Comparison of ENCODE assay signal across 8 cellular contexts in genomic region chr14:103512701-103513611, GRCh38. TPM values are rescaled to one million over a fixed set of nuclear protein-coding genes. Genes with fewer than 3 reads are reported as not detected.
DNase-seq lines count a peak whose midpoint lies in the region; ATAC-seq and TF ChIP-seq lines count a peak whose summit lies in the region.

No MANE protein-coding gene starts in this region.

- no peak overlapping the region for H3K4me3 ChIP-seq in BJ (ENCODE audit: low read depth, low read length)
- H3K4me3 ChIP-seq in lower lobe of right lung = no peak overlapping the region
- H3K4me3 ChIP-seq in tibial nerve = no peak overlapping the region

- H3K9me3 ChIP-seq in lower lobe of right lung = no peaks in the 10 kb centered on the region
- no peaks in the 10 kb centered on the region for H3K9me3 ChIP-seq in tibial nerve

- POLR2A ChIA-PET in BJ (lab: Charles Lee) = no interaction called here

- TF ChIP-seq EP300 in tibial nerve (IDR thresholded peaks at IDR 0.05) = peak in 1 of 2 donors; percentile 80

- H3K36me3 ChIP-seq in BJ (ENCODE audit: control insufficient read depth, insufficient read depth, low read length) = peaks cover 19% of the 10 kb centered on the region
- peaks cover 36% of the 10 kb centered on the region for H3K36me3 ChIP-seq in lower lobe of right lung
- peaks cover 0 to 38% (median 0%) of the 10 kb centered on the region in 3 donors for H3K36me3 ChIP-seq in tibial nerve

- peak; percentile 90 to 92 for ATAC-seq in lower lobe of right lung
- no peak for ATAC-seq in GM18873 (IDR thresholded peaks at IDR 0.05; ENCODE audit: low FRiP score, unreplicated experiment)

- CTCF ChIA-PET in BJ (lab: Yijun Ruan, JAX) = interaction anchor here (0.6 to 0.7 kb wide), 2 partner anchors 9 to 34 kb away, joined by 3 read pairs; no protein-coding TSS in a partner anchor

- H3K4me1 ChIP-seq in lower lobe of right lung = peaks cover 39% of the 10 kb centered on the region
- peaks cover 0 to 29% (median 16%) of the 10 kb centered on the region in 4 donors for H3K4me1 ChIP-seq in tibial nerve

- H3K27me3 ChIP-seq in BJ (ENCODE audit: control insufficient read depth, insufficient read depth, low read length) (no peaks in the 10 kb centered on the region), lower lobe of right lung (ENCODE audit: low read depth) (no peaks in the 10 kb centered on the region), tibial nerve (no peaks in the 10 kb centered on the region)

- no peak for TF ChIP-seq POLR2A in tibial nerve (IDR thresholded peaks at IDR 0.05)

- in situ Hi-C loops in ACHN (cut with HindIII; ENCODE audit: low pct_ligation_motif_present, low pct_unique_long_range_greater_than_20kb, low sequenced_read_pairs) = no loop called here

- H3K27ac ChIP-seq in caudate nucleus (ENCODE audit: low read depth, low read length) = peak overlapping the region; percentile 75
- peak overlapping the region; percentile 73 for H3K27ac ChIP-seq in lower lobe of right lung
- peak overlapping the region; percentile 44 to 78 (median 70) for H3K27ac ChIP-seq in tibial nerve

- WGBS in tibial nerve, 2 donors = 47 to 51% methylated on average over 23 to 25 of the region's 25 CpGs

- TF ChIP-seq CTCF in BJ (IDR thresholded peaks at IDR 0.05; ENCODE audit: insufficient read depth, low read depth, low read length) (peak; percentile 8; the same call in 1 of the 2 replicates), lower lobe of right lung (IDR thresholded peaks at IDR 0.05) (no peak), tibial nerve (IDR thresholded peaks at IDR 0.05) (no peak)

- intact Hi-C loops in lower lobe of right lung (cut with DNase I) = no loop called here

- DNase-seq in BJ (ENCODE audit: low read depth) = no peak
- DNase-seq in NCI-H1694 (lab: John Stamatoyannopoulos, UW) = peak; percentile 100
- peak in 48 of 61 donors; percentile 38 to 96 (median 81) for DNase-seq in caudate nucleus (lab: John Stamatoyannopoulos, UW)
- DNase-seq in lower lobe of right lung = peak; percentile 85
- no peak for DNase-seq in tibial nerve (ENCODE audit: low spot score in 2 of 2)
- no peak for DNase-seq in OCI-M2 (lab: John Stamatoyannopoulos, UW; ENCODE audit: unreplicated experiment)
- no peak for DNase-seq in ACHN

RNA-seq across cellular contexts. Expression of gene CKB, which starts 9.7 kb away (rescaled TPM):
- polyA plus RNA-seq in BJ (2011; rRNA removed) = 25.7 and 74.7 TPM in 2 replicates
- polyA minus RNA-seq in BJ (2011; rRNA and poly(A)+ RNA removed) = 10.9 and 11.0 TPM in 2 replicates
- total RNA-seq in lower lobe of right lung = 115 TPM
- 100 to 1,000 TPM in 3 of 4 donors, 10 to 100 TPM in 1; 75.6 to 249 (median 141) TPM for total RNA-seq in tibial nerve

RNA-seq across cellular contexts. Expression of gene TRMT61A, which starts 16.0 kb away (rescaled TPM):
- 6.2 and 11.7 TPM in 2 replicates for polyA plus RNA-seq in BJ (2011; rRNA removed)
- polyA minus RNA-seq in BJ (2011; rRNA and poly(A)+ RNA removed) = 3.7 and 4.5 TPM in 2 replicates
- total RNA-seq in lower lobe of right lung = 11.0 TPM
- 10 to 100 TPM; 17.9 to 32.4 (median 22.4) TPM for total RNA-seq in tibial nerve

RNA-seq across cellular contexts. Expression of gene BAG5, which starts 49.5 kb away (rescaled TPM):
- 4.9 and 7.9 TPM in 2 replicates for polyA plus RNA-seq in BJ (2011; rRNA removed)
- polyA minus RNA-seq in BJ (2011; rRNA and poly(A)+ RNA removed) = 7.1 and 8.9 TPM in 2 replicates
- total RNA-seq in lower lobe of right lung = 29.8 TPM
- 10 to 100 TPM; 26.1 to 36.5 (median 31.7) TPM for total RNA-seq in tibial nerve

RNA-seq across cellular contexts. Expression of gene COA8, which starts 49.8 kb away (rescaled TPM):
- polyA plus RNA-seq in BJ (2011; rRNA removed) = 16.9 and 25.8 TPM in 2 replicates
- polyA minus RNA-seq in BJ (2011; rRNA and poly(A)+ RNA removed) = 3.0 and 5.2 TPM in 2 replicates
- 33.0 TPM for total RNA-seq in lower lobe of right lung
- total RNA-seq in tibial nerve = 10 to 100 TPM in 3 of 4 donors, 1 to 10 TPM in 1; 7.2 to 31.6 (median 12.3) TPM

Comparison
In these comparisons a context has a peak if more than half of its experiments do, and no peak if none do; other contexts are left out.
1. DNase-seq: peak in NCI-H1694 (single experiment), caudate nucleus (48 of 61) and lower lobe of right lung (single experiment); none in BJ (single experiment), tibial nerve (0 of 2), OCI-M2 (single experiment) and ACHN (single experiment).
2. Peak in every context shown above with its lines, with median percentiles within 50 percentile points of each other: H3K27ac ChIP-seq.